Comparison of ENCODE assay signal across 1 cellular context in genomic region chr14:74932401-74932901, GRCh38.
TF ChIP-seq lines count a peak whose summit lies in the region.

No MANE protein-coding gene starts in this region.

TF ChIP-seq in HepG2, 621 proteins besides CTCF, POLR2A, EP300 and RAD21 (continued from another document):
- TF ChIP-seq CEBPZ (IDR thresholded peaks at IDR 0.05; ENCODE audit: low read length), result no peak
- TF ChIP-seq KDM4B (CRISPR knock-in tag; IDR thresholded peaks at IDR 0.05), result no peak
- TF ChIP-seq MLX (CRISPR knock-in tag; IDR thresholded peaks at IDR 0.05), result no peak
- no peak for TF ChIP-seq RBM22 (optimal IDR thresholded peaks at IDR 0.05; ENCODE audit: low read length)
- TF ChIP-seq, protein P1, sequence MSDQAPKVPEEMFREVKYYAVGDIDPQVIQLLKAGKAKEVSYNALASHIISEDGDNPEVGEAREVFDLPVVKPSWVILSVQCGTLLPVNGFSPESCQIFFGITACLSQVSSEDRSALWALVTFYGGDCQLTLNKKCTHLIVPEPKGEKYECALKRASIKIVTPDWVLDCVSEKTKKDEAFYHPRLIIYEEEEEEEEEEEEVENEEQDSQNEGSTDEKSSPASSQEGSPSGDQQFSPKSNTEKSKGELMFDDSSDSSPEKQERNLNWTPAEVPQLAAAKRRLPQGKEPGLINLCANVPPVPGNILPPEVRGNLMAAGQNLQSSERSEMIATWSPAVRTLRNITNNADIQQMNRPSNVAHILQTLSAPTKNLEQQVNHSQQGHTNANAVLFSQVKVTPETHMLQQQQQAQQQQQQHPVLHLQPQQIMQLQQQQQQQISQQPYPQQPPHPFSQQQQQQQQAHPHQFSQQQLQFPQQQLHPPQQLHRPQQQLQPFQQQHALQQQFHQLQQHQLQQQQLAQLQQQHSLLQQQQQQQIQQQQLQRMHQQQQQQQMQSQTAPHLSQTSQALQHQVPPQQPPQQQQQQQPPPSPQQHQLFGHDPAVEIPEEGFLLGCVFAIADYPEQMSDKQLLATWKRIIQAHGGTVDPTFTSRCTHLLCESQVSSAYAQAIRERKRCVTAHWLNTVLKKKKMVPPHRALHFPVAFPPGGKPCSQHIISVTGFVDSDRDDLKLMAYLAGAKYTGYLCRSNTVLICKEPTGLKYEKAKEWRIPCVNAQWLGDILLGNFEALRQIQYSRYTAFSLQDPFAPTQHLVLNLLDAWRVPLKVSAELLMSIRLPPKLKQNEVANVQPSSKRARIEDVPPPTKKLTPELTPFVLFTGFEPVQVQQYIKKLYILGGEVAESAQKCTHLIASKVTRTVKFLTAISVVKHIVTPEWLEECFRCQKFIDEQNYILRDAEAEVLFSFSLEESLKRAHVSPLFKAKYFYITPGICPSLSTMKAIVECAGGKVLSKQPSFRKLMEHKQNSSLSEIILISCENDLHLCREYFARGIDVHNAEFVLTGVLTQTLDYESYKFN (CRISPR knock-in tag; conservative IDR thresholded peaks at IDR 0.05), result peak; percentile 75
- no peak for TF ChIP-seq ZFP82 (CRISPR knock-in tag; IDR thresholded peaks at IDR 0.05; ENCODE audit: borderline replicate concordance)
- no peak for TF ChIP-seq ZNF746 (CRISPR knock-in tag; IDR thresholded peaks at IDR 0.05)
- TF ChIP-seq MEIS2 (CRISPR knock-in tag; IDR thresholded peaks at IDR 0.05), result peak; percentile 54; the same call in 1 of the 2 replicates
- no peak for TF ChIP-seq PLSCR1 (CRISPR knock-in tag; IDR thresholded peaks at IDR 0.05; ENCODE audit: borderline replicate concordance)
- TF ChIP-seq IRF2 (CRISPR knock-in tag; IDR thresholded peaks at IDR 0.05), result no peak
TF ChIP-seq in HepG2: peak in this region for 31.
